Comparison of ENCODE assay signal across 9 cellular contexts in the genomic region with DNA sequence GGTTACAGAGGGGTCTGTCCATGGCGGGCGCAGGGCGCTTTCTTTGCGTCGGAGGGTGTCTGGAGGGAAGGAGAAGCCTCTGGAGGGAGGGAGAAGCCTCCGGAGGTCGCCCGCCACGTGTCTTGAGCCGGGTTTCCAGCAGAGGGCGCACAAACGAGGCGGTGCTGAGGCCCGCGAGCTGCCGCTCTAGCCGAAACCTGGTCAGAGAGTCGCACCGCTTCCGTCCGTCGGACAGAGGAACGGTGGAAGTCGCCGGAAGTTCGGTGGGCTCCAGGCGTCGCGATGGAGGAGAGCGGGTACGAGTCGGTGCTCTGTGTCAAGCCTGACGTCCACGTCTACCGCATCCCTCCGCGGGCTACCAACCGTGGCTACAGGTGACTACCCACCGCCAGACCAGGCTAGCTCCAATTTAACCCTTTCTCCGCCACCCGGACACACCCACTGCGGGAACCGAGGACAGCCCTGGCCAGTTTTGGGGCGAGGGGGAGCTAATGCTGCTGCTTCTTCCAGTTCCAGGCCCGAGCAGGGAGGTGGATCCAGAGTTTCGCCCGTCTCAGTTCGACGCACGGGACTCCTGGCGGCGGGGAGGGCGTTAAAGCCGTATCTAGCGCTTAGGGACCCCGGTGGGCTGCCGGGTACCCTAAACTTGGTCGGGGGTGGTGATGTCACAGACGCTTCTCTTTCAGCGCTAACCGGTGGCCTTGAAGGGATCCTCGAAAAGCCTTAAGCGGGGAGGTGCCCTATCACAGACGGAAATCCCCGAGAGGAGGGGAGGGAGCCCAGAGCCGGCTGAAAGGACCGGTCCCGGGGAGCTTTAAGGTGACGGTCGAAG. TPM values are rescaled to one million over a fixed set of nuclear protein-coding genes. Genes with fewer than 3 reads are reported as not detected.
DNase-seq lines count a peak whose midpoint lies in the region; ATAC-seq, FAIRE-seq and TF ChIP-seq lines count a peak whose summit lies in the region.
"Had no signal": no experiment of that assay in that cellular context is flagged by ENCODE, and none has a peak within 500 bp of the region (broad histone marks: within the 10 kb centered on the region; RNA-seq: fewer than 3 reads in every experiment).

A gene with protein sequence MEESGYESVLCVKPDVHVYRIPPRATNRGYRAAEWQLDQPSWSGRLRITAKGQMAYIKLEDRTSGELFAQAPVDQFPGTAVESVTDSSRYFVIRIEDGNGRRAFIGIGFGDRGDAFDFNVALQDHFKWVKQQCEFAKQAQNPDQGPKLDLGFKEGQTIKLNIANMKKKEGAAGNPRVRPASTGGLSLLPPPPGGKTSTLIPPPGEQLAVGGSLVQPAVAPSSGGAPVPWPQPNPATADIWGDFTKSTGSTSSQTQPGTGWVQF (plus strand): TSS at position 245 of the 832 bp plus-strand sequence. CDS start 38 bp downstream, at position 283.

- no peak for FAIRE-seq in kidney (lab: Jason Lieb, UNC)
- FAIRE-seq: TTC549 had no signal

- H3K27ac ChIP-seq in kidney (ENCODE audit: low read depth in 2 of 2, low read length in 2 of 2) = peak within 1 kb of the TSS; percentile 38 to 76

- H3K4me1 ChIP-seq in kidney (ENCODE audit: control insufficient read depth in 1 of 2, insufficient read depth in 1 of 2, low read depth in 1 of 2, low read length in 2 of 2) = peaks cover 0 to 10% of the 10 kb centered on the region in 2 donors

- peaks cover 5 to 9% of the 10 kb centered on the region in 2 donors for H3K36me3 ChIP-seq in kidney (ENCODE audit: control insufficient read depth in 1 of 2, insufficient read depth in 2 of 2, low read length in 2 of 2)

- peak; percentile 89 for ATAC-seq in GM19043 (IDR thresholded peaks at IDR 0.05; ENCODE audit: low read depth, unreplicated experiment)
- ATAC-seq in HG03432 (IDR thresholded peaks at IDR 0.05; ENCODE audit: unreplicated experiment) = peak; percentile 93

- intact Hi-C loops in kidney (cut with DNase I) = no loop called here

- DNase-seq in AG20443 (ENCODE audit: low spot score) (peak; percentile 97), NCI-H510A (lab: John Stamatoyannopoulos, UW) (peak; percentile 99), cerebellum (ENCODE audit: low spot score) (peak; percentile 91), kidney (peak; percentile 97)
- DNase-seq in activated CD4-positive, alpha-beta T cell treated with anti-CD3 and anti-CD28 coated beads for 1 hour = peak; percentile 87
- DNase-seq in stimulated activated CD4-positive, alpha-beta T cell treated with anti-CD3 and anti-CD28 coated beads, Interleukin-15, amount 100 ng/mL, for 1 hour (ENCODE audit: low read depth in 1 of 2, low spot score in 1 of 2) = peak; percentile 85 to 92

- no peaks in the 10 kb centered on the region for H3K9me3 ChIP-seq in kidney (ENCODE audit: control insufficient read depth in 1 of 2, low read length in 2 of 2)

- peak within 1 kb of the TSS; percentile 91 to 98 for H3K4me3 ChIP-seq in kidney (ENCODE audit: low read length in 2 of 2)

- TF ChIP-seq CTCF in kidney (IDR thresholded peaks at IDR 0.05; ENCODE audit: borderline replicate concordance, extremely low read depth, insufficient read depth) = peak; percentile 80

- H3K9ac ChIP-seq in kidney (ENCODE audit: low read length in 2 of 2) = peak within 1 kb of the TSS; percentile 78 to 81

RNA-seq across cellular contexts. Expression of the gene that starts here (rescaled TPM):
- total RNA-seq in cerebellum (25.0 TPM), kidney (57.4 TPM)
- polyA plus RNA-seq in kidney (ENCODE audit: insufficient read depth, low read depth, low replicate concordance) = 49.9 TPM

Comparison
In these comparisons a context has a peak if more than half of its experiments do, and no peak if none do; other contexts are left out.
1. Peak in every context shown above with its lines: DNase-seq, ATAC-seq, H3K4me3 ChIP-seq and H3K27ac ChIP-seq.